9 cellular contexts compared by ENCODE assay signal in genomic region chr4:107036602-107037151, GRCh38. TPM values are rescaled to one million over a fixed set of nuclear protein-coding genes. Genes with fewer than 3 reads are reported as not detected.
DNase-seq lines count a peak whose midpoint lies in the region; ATAC-seq lines count a peak whose summit lies in the region.
"Had no signal": no experiment of that assay in that cellular context is flagged by ENCODE, and none has a peak within 500 bp of the region (broad histone marks: within the 10 kb centered on the region; RNA-seq: fewer than 3 reads in every experiment).

No MANE protein-coding gene starts in this region.

- no peaks in the 10 kb centered on the region for H3K36me3 ChIP-seq in iPS-18a (ENCODE audit: control insufficient read depth, low read depth, low read length)

- no peak overlapping the region for H3K27ac ChIP-seq in iPS-18a (ENCODE audit: low read length)

- no peak overlapping the region for H3K27ac Mint-ChIP-seq in T-helper 1 cell treated with Interleukin-12 subunit alpha and Interleukin-12 subunit beta and Interleukin-4 antibody, amounts not matched to agents 30 μg/mL and 1 μg/mL, for 36 hours
- no peak overlapping the region for H3K27ac Mint-ChIP-seq in activated T-cell treated with anti-CD3 and anti-CD28 coated beads, Interleukin-2, amount 50 U/mL, for 72 hours
- no peak overlapping the region for H3K27ac Mint-ChIP-seq in stimulated activated naive CD8-positive, alpha-beta T cell treated with anti-CD3 and anti-CD28 coated beads, Interleukin-15, amount 100 ng/mL, for 72 hours
- H3K27ac Mint-ChIP-seq: CD4-positive, CD25-positive, alpha-beta regulatory T cell had no signal

- peaks cover 11% of the 10 kb centered on the region for H3K4me1 ChIP-seq in iPS-18a (ENCODE audit: control insufficient read depth, low read depth, low read length)

- H3K4me3 Mint-ChIP-seq in T-helper 1 cell treated with Interleukin-12 subunit alpha and Interleukin-12 subunit beta and Interleukin-4 antibody, amounts not matched to agents 30 μg/mL and 1 μg/mL, for 36 hours = peak overlapping the region; percentile 79
- H3K4me3 Mint-ChIP-seq in activated T-cell treated with anti-CD3 and anti-CD28 coated beads, Interleukin-2, amount 50 U/mL, for 72 hours = peak overlapping the region; percentile 86 to 91
- H3K4me3 Mint-ChIP-seq in stimulated activated naive CD8-positive, alpha-beta T cell treated with anti-CD3 and anti-CD28 coated beads, Interleukin-15, amount 100 ng/mL, for 72 hours = peak overlapping the region; percentile 80 to 81

- DNase-seq in T-helper 1 cell (no peak), cerebellar nuclear complex (lab: John Stamatoyannopoulos, UW) (no peak), HuH-7 (ENCODE audit: low spot score) (no peak), HCEC 1CT (no peak)
- DNase-seq in activated T-cell treated with anti-CD3 and anti-CD28 coated beads, Interleukin-2, amount 50 U/mL, for 72 hours = no peak
- peak in 1 of 2 donors; percentile 1 for DNase-seq in stimulated activated naive CD8-positive, alpha-beta T cell treated with anti-CD3 and anti-CD28 coated beads, Interleukin-15, amount 100 ng/mL, for 72 hours
- DNase-seq: CD4-positive, CD25-positive, alpha-beta regulatory T cell had no signal

- peaks cover 12% of the 10 kb centered on the region for H3K4me1 Mint-ChIP-seq in T-helper 1 cell treated with Interleukin-12 subunit alpha and Interleukin-12 subunit beta and Interleukin-4 antibody, amounts not matched to agents 30 μg/mL and 1 μg/mL, for 36 hours (ENCODE audit: low read depth)
- peaks cover 32% of the 10 kb centered on the region for H3K4me1 Mint-ChIP-seq in activated T-cell treated with anti-CD3 and anti-CD28 coated beads, Interleukin-2, amount 50 U/mL, for 72 hours (ENCODE audit: low read depth)
- H3K4me1 Mint-ChIP-seq in stimulated activated naive CD8-positive, alpha-beta T cell treated with anti-CD3 and anti-CD28 coated beads, Interleukin-15, amount 100 ng/mL, for 72 hours = peaks cover 36% of the 10 kb centered on the region

- peaks cover 60% of the 10 kb centered on the region for H3K27me3 Mint-ChIP-seq in T-helper 1 cell treated with Interleukin-12 subunit alpha and Interleukin-12 subunit beta and Interleukin-4 antibody, amounts not matched to agents 30 μg/mL and 1 μg/mL, for 36 hours (ENCODE audit: low read depth)
- H3K27me3 Mint-ChIP-seq in activated T-cell treated with anti-CD3 and anti-CD28 coated beads, Interleukin-2, amount 50 U/mL, for 72 hours (ENCODE audit: low read depth) = peaks cover 55% of the 10 kb centered on the region
- peaks cover 75% of the 10 kb centered on the region for H3K27me3 Mint-ChIP-seq in stimulated activated naive CD8-positive, alpha-beta T cell treated with anti-CD3 and anti-CD28 coated beads, Interleukin-15, amount 100 ng/mL, for 72 hours

- H3K4me3 ChIP-seq in iPS-18a (ENCODE audit: low read length) = peak overlapping the region; percentile 76

- no peak for ATAC-seq in activated T-cell treated with anti-CD3 and anti-CD28 coated beads, Interleukin-2, amount 50 U/mL, for 72 hours (replicated peaks in 1 of 2)
- ATAC-seq in stimulated activated naive CD8-positive, alpha-beta T cell treated with anti-CD3 and anti-CD28 coated beads, Interleukin-15, amount 100 ng/mL, for 72 hours = peak; percentile 36

- no peaks in the 10 kb centered on the region for H3K9me3 Mint-ChIP-seq in T-helper 1 cell treated with Interleukin-12 subunit alpha and Interleukin-12 subunit beta and Interleukin-4 antibody, amounts not matched to agents 30 μg/mL and 1 μg/mL, for 36 hours
- H3K9me3 Mint-ChIP-seq in activated T-cell treated with anti-CD3 and anti-CD28 coated beads, Interleukin-2, amount 50 U/mL, for 72 hours = no peaks in the 10 kb centered on the region
- H3K9me3 Mint-ChIP-seq in stimulated activated naive CD8-positive, alpha-beta T cell treated with anti-CD3 and anti-CD28 coated beads, Interleukin-15, amount 100 ng/mL, for 72 hours = no peaks in the 10 kb centered on the region

- no peaks in the 10 kb centered on the region for H3K36me3 Mint-ChIP-seq in T-helper 1 cell treated with Interleukin-12 subunit alpha and Interleukin-12 subunit beta and Interleukin-4 antibody, amounts not matched to agents 30 μg/mL and 1 μg/mL, for 36 hours (ENCODE audit: low read depth)
- H3K36me3 Mint-ChIP-seq in activated T-cell treated with anti-CD3 and anti-CD28 coated beads, Interleukin-2, amount 50 U/mL, for 72 hours (ENCODE audit: insufficient read depth in 2 of 2) = peaks cover 0 to 2% of the 10 kb centered on the region in 2 donors
- H3K36me3 Mint-ChIP-seq: CD4-positive, CD25-positive, alpha-beta regulatory T cell had no signal

- H3K27me3 ChIP-seq in iPS-18a (ENCODE audit: control insufficient read depth, insufficient read depth, low read length) = peaks cover 61% of the 10 kb centered on the region

- H3K9ac ChIP-seq in iPS-18a (ENCODE audit: low read length) = no peak overlapping the region

- H3K9me3 ChIP-seq in iPS-18a (ENCODE audit: control insufficient read depth, low read depth, low read length) = no peaks in the 10 kb centered on the region

RNA-seq across cellular contexts. Expression of gene DKK2, which starts 0.6 kb away (rescaled TPM):
- total RNA-seq in activated T-cell treated with anti-CD3 and anti-CD28 coated beads, Interleukin-2, amount 50 U/mL, for 72 hours = not detected
- total RNA-seq: CD4-positive, CD25-positive, alpha-beta regulatory T cell had no signal
